In the genomic region with DNA sequence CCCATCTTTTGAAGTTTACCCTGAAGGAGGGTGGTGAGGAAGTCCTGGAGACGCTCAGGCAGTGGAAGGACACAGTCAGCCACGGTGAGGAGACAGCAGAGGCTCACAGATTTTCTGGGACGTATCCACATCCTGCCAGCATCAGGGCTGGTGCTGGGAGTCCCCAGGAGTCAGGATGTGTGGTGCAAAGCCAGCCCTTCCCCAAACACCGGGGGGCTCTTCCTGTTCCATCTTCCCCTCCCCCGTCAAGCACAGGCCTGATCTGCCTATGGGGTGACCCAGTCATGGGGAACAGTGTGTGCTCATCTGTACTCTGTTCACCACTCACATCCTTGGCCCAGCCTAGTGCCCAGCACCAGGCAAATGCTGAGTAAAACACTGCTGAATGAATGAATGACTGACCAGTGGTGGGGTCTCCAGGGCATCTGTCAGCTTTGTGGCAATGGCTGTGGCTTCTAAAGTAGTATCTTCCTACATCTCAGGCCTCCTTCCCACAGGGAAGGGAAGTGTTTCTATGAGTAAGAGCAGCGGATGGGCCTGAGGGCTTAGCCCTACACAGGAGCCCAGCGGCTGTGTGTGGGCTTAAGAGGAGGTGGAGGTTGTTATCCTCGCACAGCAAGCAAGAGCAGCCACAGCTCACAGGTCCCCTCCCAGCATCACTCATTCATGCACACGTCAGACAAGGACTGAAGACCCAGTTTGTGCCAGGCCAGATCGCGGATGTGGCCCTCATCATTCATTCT, we compare ENCODE assay signal across 15 cellular contexts. TPM values are rescaled to one million over a fixed set of nuclear protein-coding genes. Genes with fewer than 3 reads are reported as not detected.
"Had no signal": no experiment of that assay in that cellular context is flagged by ENCODE, and none has a peak within 500 bp of the region (broad histone marks: within the 10 kb centered on the region; RNA-seq: fewer than 3 reads in every experiment).

No MANE protein-coding gene starts in this region.

- H3K4me1 Mint-ChIP-seq: activated naive CD4-positive, alpha-beta T cell treated with anti-CD3 and anti-CD28 coated beads, Interleukin-2, amount 50 U/mL, for 24 hours; natural killer cell; stimulated activated naive B cell treated with anti-CD40 and anti-IgM and Interleukin-4, amounts not matched to agents 10 μg/mL and 1 μg/mL and 100 μg/mL, for 72 hours had no signal

- ATAC-seq: activated CD8-positive, alpha-beta T cell treated with anti-CD3 and anti-CD28 coated beads for 36 hours; activated T-cell treated with anti-CD3 and anti-CD28 coated beads, Interleukin-2, amount 50 U/mL, for 4 hours; natural killer cell; stimulated activated naive B cell treated with anti-CD40 and anti-IgM and Interleukin-4, amounts not matched to agents 10 μg/mL and 1 μg/mL and 100 μg/mL, for 72 hours had no signal

- DNase-seq: activated CD4-positive, alpha-beta T cell treated with anti-CD3 and anti-CD28 coated beads for 4 hours; activated CD8-positive, alpha-beta T cell treated with anti-CD3 and anti-CD28 coated beads for 36 hours; activated effector memory CD4-positive, alpha-beta T cell treated with Interleukin-2 at 50 U/mL for 16 hours; activated T-cell treated with anti-CD3 and anti-CD28 coated beads, Interleukin-2, amount 50 U/mL, for 4 hours; foreskin melanocyte; heart left ventricle; natural killer cell; retina; stimulated activated CD4-positive, alpha-beta T cell treated with anti-CD3 and anti-CD28 coated beads, Interleukin-4, amount 100 ng/mL, for 1 hour; stimulated activated naive B cell treated with anti-CD40 and anti-IgM and Interleukin-4, amounts not matched to agents 10 μg/mL and 1 μg/mL and 100 μg/mL, for 72 hours; substantia nigra; T-helper 1 cell; transverse colon had no signal

- H3K27me3 Mint-ChIP-seq: activated CD8-positive, alpha-beta T cell treated with anti-CD3 and anti-CD28 coated beads for 36 hours; activated naive CD4-positive, alpha-beta T cell treated with anti-CD3 and anti-CD28 coated beads, Interleukin-2, amount 50 U/mL, for 24 hours had no signal

- H3K9me3 Mint-ChIP-seq: activated CD8-positive, alpha-beta T cell treated with anti-CD3 and anti-CD28 coated beads for 36 hours; activated naive CD4-positive, alpha-beta T cell treated with anti-CD3 and anti-CD28 coated beads, Interleukin-2, amount 50 U/mL, for 24 hours; activated T-cell treated with anti-CD3 and anti-CD28 coated beads, Interleukin-2, amount 50 U/mL, for 4 hours; natural killer cell; stimulated activated naive B cell treated with anti-CD40 and anti-IgM and Interleukin-4, amounts not matched to agents 10 μg/mL and 1 μg/mL and 100 μg/mL, for 72 hours had no signal

- H3K27me3 ChIP-seq: heart left ventricle, transverse colon had no signal

- H3K4me3 ChIP-seq: heart left ventricle, transverse colon had no signal

- H3K27ac ChIP-seq: heart left ventricle, transverse colon had no signal

- H3K36me3 Mint-ChIP-seq: activated naive CD4-positive, alpha-beta T cell treated with anti-CD3 and anti-CD28 coated beads, Interleukin-2, amount 50 U/mL, for 24 hours; natural killer cell; stimulated activated naive B cell treated with anti-CD40 and anti-IgM and Interleukin-4, amounts not matched to agents 10 μg/mL and 1 μg/mL and 100 μg/mL, for 72 hours had no signal

- FAIRE-seq: colon had no signal

- H3K4me3 Mint-ChIP-seq: activated CD8-positive, alpha-beta T cell treated with anti-CD3 and anti-CD28 coated beads for 36 hours; activated naive CD4-positive, alpha-beta T cell treated with anti-CD3 and anti-CD28 coated beads, Interleukin-2, amount 50 U/mL, for 24 hours; activated T-cell treated with anti-CD3 and anti-CD28 coated beads, Interleukin-2, amount 50 U/mL, for 4 hours; natural killer cell; stimulated activated naive B cell treated with anti-CD40 and anti-IgM and Interleukin-4, amounts not matched to agents 10 μg/mL and 1 μg/mL and 100 μg/mL, for 72 hours had no signal

- H3K36me3 ChIP-seq: heart left ventricle, transverse colon had no signal

- H3K9me3 ChIP-seq: heart left ventricle, transverse colon had no signal

- H3K27ac Mint-ChIP-seq: activated CD8-positive, alpha-beta T cell treated with anti-CD3 and anti-CD28 coated beads for 36 hours; activated naive CD4-positive, alpha-beta T cell treated with anti-CD3 and anti-CD28 coated beads, Interleukin-2, amount 50 U/mL, for 24 hours; natural killer cell; stimulated activated naive B cell treated with anti-CD40 and anti-IgM and Interleukin-4, amounts not matched to agents 10 μg/mL and 1 μg/mL and 100 μg/mL, for 72 hours had no signal

- H3K4me1 ChIP-seq: heart left ventricle, transverse colon had no signal

RNA-seq across cellular contexts. Expression of a gene that starts 23.3 kb away (rescaled TPM):
- total RNA-seq: activated CD8-positive, alpha-beta T cell treated with anti-CD3 and anti-CD28 coated beads for 36 hours; activated T-cell treated with anti-CD3 and anti-CD28 coated beads, Interleukin-2, amount 50 U/mL, for 4 hours had no signal
